ENCODE assay signal across 15 cellular contexts in the genomic region with DNA sequence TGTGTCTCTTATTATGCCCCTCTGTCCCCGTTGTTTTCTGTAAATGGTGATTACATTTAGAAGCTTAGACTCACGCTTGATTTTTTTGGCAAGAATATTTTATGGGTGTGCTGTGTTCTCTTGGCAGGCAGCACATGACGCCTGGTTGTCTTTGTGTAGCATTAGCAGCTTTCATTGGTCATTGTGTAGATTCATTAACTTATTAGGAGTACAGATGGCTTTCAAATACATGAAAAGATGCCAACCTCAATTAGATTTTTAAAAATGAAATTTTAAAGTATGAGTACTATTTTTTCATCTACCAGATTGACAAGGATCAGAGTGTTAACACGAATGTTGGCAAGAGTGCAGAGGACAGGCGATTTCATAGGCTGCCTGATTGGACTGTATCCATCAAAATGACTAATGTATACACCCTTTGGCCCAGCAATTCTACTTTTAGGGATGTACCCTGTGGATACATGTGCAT. TPM values are rescaled to one million over a fixed set of nuclear protein-coding genes. Genes with fewer than 3 reads are reported as not detected.
DNase-seq lines count a peak whose midpoint lies in the region; ATAC-seq, FAIRE-seq and TF ChIP-seq lines count a peak whose summit lies in the region.
"Had no signal": no experiment of that assay in that cellular context is flagged by ENCODE, and none has a peak within 500 bp of the region (broad histone marks: within the 10 kb centered on the region; RNA-seq: fewer than 3 reads in every experiment).

No MANE protein-coding gene starts in this region.

- H3K4me1 Mint-ChIP-seq in activated T-helper 17 cell treated with anti-CD3 and anti-CD28 coated beads, Interleukin-2, amount 50 U/mL, for 72 hours = no peaks in the 10 kb centered on the region
- H3K4me1 Mint-ChIP-seq: activated naive CD8-positive, alpha-beta T cell treated with anti-CD3 and anti-CD28 coated beads for 36 hours; neural crest cell had no signal

- H3K79me2 ChIP-seq in osteoblast (ENCODE audit: insufficient read depth, low read length) = no peaks in the 10 kb centered on the region

- H3K36me3 ChIP-seq in bronchial epithelial cell (ENCODE audit: control insufficient read depth, insufficient read depth, low read length) (no peaks in the 10 kb centered on the region), osteoblast (ENCODE audit: insufficient read depth, low read length) (no peaks in the 10 kb centered on the region)
- H3K36me3 ChIP-seq: tibial nerve had no signal

- ATAC-seq in GM19328 (IDR thresholded peaks at IDR 0.05; ENCODE audit: unreplicated experiment) = no peak
- ATAC-seq in activated T-helper 17 cell treated with anti-CD3 and anti-CD28 coated beads, Interleukin-2, amount 50 U/mL, for 72 hours (replicated peaks) = no peak

- H4K20me1 ChIP-seq in osteoblast (ENCODE audit: insufficient read depth, low read length) = no peaks in the 10 kb centered on the region

- H3K36me3 Mint-ChIP-seq in activated T-helper 17 cell treated with anti-CD3 and anti-CD28 coated beads, Interleukin-2, amount 50 U/mL, for 72 hours (ENCODE audit: low read depth) = no peaks in the 10 kb centered on the region
- H3K36me3 Mint-ChIP-seq: activated naive CD8-positive, alpha-beta T cell treated with anti-CD3 and anti-CD28 coated beads for 36 hours had no signal

- H3K27ac ChIP-seq in osteoblast (ENCODE audit: low read depth, low read length) = no peak overlapping the region

- peak overlapping the region; percentile 69 for H3K4me2 ChIP-seq in osteoblast (ENCODE audit: insufficient read depth, low read length)

- no peaks in the 10 kb centered on the region for H3K27me3 Mint-ChIP-seq in activated T-helper 17 cell treated with anti-CD3 and anti-CD28 coated beads, Interleukin-2, amount 50 U/mL, for 72 hours

- H3K9me3 ChIP-seq in osteoblast (ENCODE audit: low read depth, low read length) = no peaks in the 10 kb centered on the region
- H3K9me3 ChIP-seq: tibial nerve had no signal

- H3K9me3 Mint-ChIP-seq in activated T-helper 17 cell treated with anti-CD3 and anti-CD28 coated beads, Interleukin-2, amount 50 U/mL, for 72 hours = no peaks in the 10 kb centered on the region
- H3K9me3 Mint-ChIP-seq: activated naive CD8-positive, alpha-beta T cell treated with anti-CD3 and anti-CD28 coated beads for 36 hours; neural crest cell had no signal

- no peak overlapping the region for H3K4me3 Mint-ChIP-seq in activated T-helper 17 cell treated with anti-CD3 and anti-CD28 coated beads, Interleukin-2, amount 50 U/mL, for 72 hours
- H3K4me3 Mint-ChIP-seq: activated naive CD8-positive, alpha-beta T cell treated with anti-CD3 and anti-CD28 coated beads for 36 hours; neural crest cell had no signal

- peaks cover 16% of the 10 kb centered on the region for H3K4me1 ChIP-seq in osteoblast (ENCODE audit: insufficient read depth, low read length)

- H2AFZ ChIP-seq in osteoblast (ENCODE audit: low read length) = no peak overlapping the region

- no peaks in the 10 kb centered on the region for H3K27me3 ChIP-seq in bronchial epithelial cell (ENCODE audit: control insufficient read depth, insufficient read depth, low read length)
- no peaks in the 10 kb centered on the region for H3K27me3 ChIP-seq in osteoblast (ENCODE audit: insufficient read depth, low read length)
- H3K27me3 ChIP-seq: tibial nerve had no signal

- H3K27ac Mint-ChIP-seq in activated T-helper 17 cell treated with anti-CD3 and anti-CD28 coated beads, Interleukin-2, amount 50 U/mL, for 72 hours = no peak overlapping the region
- H3K27ac Mint-ChIP-seq: activated naive CD8-positive, alpha-beta T cell treated with anti-CD3 and anti-CD28 coated beads for 36 hours had no signal

- no peak for FAIRE-seq in bronchial epithelial cell (lab: Jason Lieb, UNC)
- FAIRE-seq: small intestine, TTC549 had no signal

- no peak for TF ChIP-seq CTCF in LNCaP clone FGC (IDR thresholded peaks at IDR 0.05; ENCODE audit: control insufficient read depth, extremely low read depth, insufficient read depth)
- TF ChIP-seq CTCF in bronchial epithelial cell (IDR thresholded peaks at IDR 0.05; ENCODE audit: insufficient read depth, low read length, severe bottlenecking) = no peak
- no peak for TF ChIP-seq CTCF in osteoblast (IDR thresholded peaks at IDR 0.05; ENCODE audit: extremely low read depth, low read depth, low read length)

- H3K4me3 ChIP-seq in LNCaP clone FGC (ENCODE audit: low read depth, low read length) (no peak overlapping the region), bronchial epithelial cell (ENCODE audit: low read depth, low read length) (no peak overlapping the region), osteoblast (ENCODE audit: insufficient read depth, low read length) (no peak overlapping the region)
- H3K4me3 ChIP-seq: tibial nerve had no signal

- DNase-seq in DMS 273 (lab: John Stamatoyannopoulos, UW; ENCODE audit: unreplicated experiment) (peak; percentile 57), LNCaP clone FGC (ENCODE audit: low read depth) (peak; percentile 79), bronchial epithelial cell (ENCODE audit: low read depth) (peak; percentile 30), osteoblast (ENCODE audit: insufficient read length, low spot score, missing footprints) (peak; percentile 76), NCI-H2029 treated with DMSO at 0.1 percent for 48 hours (lab: John Stamatoyannopoulos, UW) (no peak)
- DNase-seq: activated naive CD8-positive, alpha-beta T cell treated with anti-CD3 and anti-CD28 coated beads for 36 hours; NCI-H345; small intestine had no signal

RNA-seq across cellular contexts. Expression of a gene that starts 15.2 kb away (rescaled TPM):
- total RNA-seq in bronchial epithelial cell = not detected in 2 replicates
- not detected in 2 replicates for total RNA-seq in osteoblast
- not detected for total RNA-seq in activated T-helper 17 cell treated with anti-CD3 and anti-CD28 coated beads, Interleukin-2, amount 50 U/mL, for 72 hours
- total RNA-seq: activated CD8-positive, alpha-beta memory T cell treated with anti-CD3 and anti-CD28 coated beads for 36 hours; activated naive CD8-positive, alpha-beta T cell treated with anti-CD3 and anti-CD28 coated beads for 36 hours; Daoy; neural crest cell had no signal

RNA-seq across cellular contexts. Expression of a gene that starts 47.9 kb away (rescaled TPM):
- 426 and 930 TPM in 2 replicates for total RNA-seq in bronchial epithelial cell
- 56.3 and 82.5 TPM in 2 replicates for total RNA-seq in osteoblast
- total RNA-seq in activated T-helper 17 cell treated with anti-CD3 and anti-CD28 coated beads, Interleukin-2, amount 50 U/mL, for 72 hours = 1 to 10 TPM; 2.9 to 5.3 TPM
